ENCODE assay signal across 8 cellular contexts in genomic region chr20:34676642-34677373, GRCh38. TPM values are rescaled to one million over a fixed set of nuclear protein-coding genes. Genes with fewer than 3 reads are reported as not detected.
DNase-seq lines count a peak whose midpoint lies in the region; ATAC-seq and TF ChIP-seq lines count a peak whose summit lies in the region.

TSS of gene PIGU (minus strand) at chr20:34677092. CDS start at chr20:34677085, 7 bp downstream.

- peak; percentile 94 for ATAC-seq in GM21529 (IDR thresholded peaks at IDR 0.05; ENCODE audit: unreplicated experiment)

- H3K9ac ChIP-seq in mucosa of rectum (ENCODE audit: low read depth in 1 of 2, low read length in 2 of 2): peak within 1 kb of the TSS; percentile 75 to 77

- no peaks in the 10 kb centered on the region for H3K36me3 Mint-ChIP-seq in IgD-negative memory B cell

- no peaks in the 10 kb centered on the region for H3K9me3 Mint-ChIP-seq in IgD-negative memory B cell

- DNase-seq in DMS153 (lab: John Stamatoyannopoulos, UW) (peak; percentile 96), OCI-M2 (lab: John Stamatoyannopoulos, UW; ENCODE audit: unreplicated experiment) (peak; percentile 86), activated T-cell treated with anti-CD3 and anti-CD28 coated beads for 48 hours (ENCODE audit: low read depth) (peak; percentile 95), epithelial cell of proximal tubule (ENCODE audit: low read depth) (peak; percentile 55)
- DNase-seq in stimulated activated CD8-positive, alpha-beta memory T cell treated with anti-CD3 and anti-CD28 coated beads, Interleukin-4, amount 100 ng/mL, for 48 hours: peak; percentile 96

- H3K27ac Mint-ChIP-seq in IgD-negative memory B cell: peak within 1 kb of the TSS; percentile 85 to 97 (median 89)

- TF ChIP-seq CTCF in epithelial cell of proximal tubule (conservative IDR thresholded peaks at IDR 0.05; ENCODE audit: low read depth, low read length): peak; percentile 4

- peaks cover 10 to 18% (median 11%) of the 10 kb centered on the region in 3 donors for H3K4me1 Mint-ChIP-seq in IgD-negative memory B cell

- H3K27ac ChIP-seq in mucosa of rectum (ENCODE audit: low read depth in 2 of 2, low read length in 2 of 2): peak within 1 kb of the TSS; percentile 80 to 84

- H3K9me3 ChIP-seq in mucosa of rectum (ENCODE audit: control insufficient read depth in 2 of 2, low read length in 2 of 2): no peaks in the 10 kb centered on the region

- H3K4me3 Mint-ChIP-seq in IgD-negative memory B cell: peak within 1 kb of the TSS; percentile 94 to 100 (median 98)

- no peaks in the 10 kb centered on the region for H3K27me3 ChIP-seq in mucosa of rectum (ENCODE audit: control insufficient read depth in 2 of 2, insufficient read depth in 2 of 2, low read length in 2 of 2)

- no peaks in the 10 kb centered on the region for H3K27me3 Mint-ChIP-seq in IgD-negative memory B cell

- H3K4me3 ChIP-seq in epithelial cell of proximal tubule (ENCODE audit: low read depth, low read length): peak within 1 kb of the TSS; percentile 88
- H3K4me3 ChIP-seq in mucosa of rectum (ENCODE audit: low read length in 2 of 2): peak within 1 kb of the TSS; percentile 84 to 93

- peaks cover 3 to 11% of the 10 kb centered on the region in 2 donors for H3K4me1 ChIP-seq in mucosa of rectum (ENCODE audit: control insufficient read depth in 2 of 2, insufficient read depth in 2 of 2, low read length in 2 of 2)

- no peaks in the 10 kb centered on the region for H3K36me3 ChIP-seq in mucosa of rectum (ENCODE audit: control insufficient read depth in 2 of 2, insufficient read depth in 2 of 2, low read length in 2 of 2)

RNA-seq across cellular contexts. Expression of gene PIGU, which starts in this region (rescaled TPM):
- 19.8 TPM for polyA plus RNA-seq in IgD-negative memory B cell
- 29.4 and 30.2 TPM in 2 replicates for total RNA-seq in epithelial cell of proximal tubule

Comparison
In these comparisons a context has a peak if more than half of its experiments do, and no peak if none do; other contexts are left out.
1. Peak in every context shown above with its lines: DNase-seq, ATAC-seq, H3K4me3 ChIP-seq and H3K27ac ChIP-seq.